ENCODE assay signal across 11 cellular contexts in the genomic region with DNA sequence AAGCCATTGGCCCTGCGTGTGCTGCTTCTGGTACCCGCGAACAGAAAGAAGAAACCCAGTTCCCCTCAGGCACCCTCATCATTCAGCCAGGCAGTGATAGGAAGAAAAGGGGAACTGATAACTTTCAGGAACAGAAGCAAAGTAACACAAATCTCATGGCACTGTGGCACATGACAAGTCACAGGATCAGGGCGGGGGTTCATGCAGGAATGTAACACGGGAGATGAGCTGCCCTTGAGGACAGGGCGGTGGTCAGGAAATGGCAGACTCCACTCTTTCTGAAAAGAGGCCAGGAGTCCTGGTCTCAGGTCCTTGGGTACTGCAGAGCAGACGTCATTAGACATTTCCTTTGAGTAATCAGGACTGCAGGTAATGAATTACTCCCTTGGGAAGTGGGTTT.
DNase-seq lines count a peak whose midpoint lies in the region; ATAC-seq lines count a peak whose summit lies in the region.
"Had no signal": no experiment of that assay in that cellular context is flagged by ENCODE, and none has a peak within 500 bp of the region (broad histone marks: within the 10 kb centered on the region; RNA-seq: fewer than 3 reads in every experiment).

No MANE protein-coding gene starts in this region.

- H3K27me3 Mint-ChIP-seq in stimulated activated memory B cell treated with anti-CD40 and anti-IgM and Interleukin-4, amounts not matched to agents 10 μg/mL and 1 μg/mL and 100 μg/mL, for 72 hours, result peaks cover 8% of the 10 kb centered on the region

- peak overlapping the region; percentile 69 for H3K27ac Mint-ChIP-seq in stimulated activated memory B cell treated with anti-CD40 and anti-IgM and Interleukin-4, amounts not matched to agents 10 μg/mL and 1 μg/mL and 100 μg/mL, for 72 hours

- peak overlapping the region; percentile 1 for H3K4me3 Mint-ChIP-seq in stimulated activated memory B cell treated with anti-CD40 and anti-IgM and Interleukin-4, amounts not matched to agents 10 μg/mL and 1 μg/mL and 100 μg/mL, for 72 hours

- H3K4me1 Mint-ChIP-seq in stimulated activated memory B cell treated with anti-CD40 and anti-IgM and Interleukin-4, amounts not matched to agents 10 μg/mL and 1 μg/mL and 100 μg/mL, for 72 hours, result peaks cover 30% of the 10 kb centered on the region

- ATAC-seq in HG02973 (IDR thresholded peaks at IDR 0.05; ENCODE audit: unreplicated experiment), result peak; percentile 67
- peak; percentile 84 for ATAC-seq in stimulated activated memory B cell treated with anti-CD40 and anti-IgM and Interleukin-4, amounts not matched to agents 10 μg/mL and 1 μg/mL and 100 μg/mL, for 72 hours
- ATAC-seq: stimulated activated naive CD8-positive, alpha-beta T cell treated with anti-CD3 and anti-CD28 coated beads, Interleukin-15, Interleukin-2, amounts not matched to agents 100 U/mL and 50 U/mL, for 24 hours had no signal

- H3K9me3 Mint-ChIP-seq in stimulated activated memory B cell treated with anti-CD40 and anti-IgM and Interleukin-4, amounts not matched to agents 10 μg/mL and 1 μg/mL and 100 μg/mL, for 72 hours, result no peaks in the 10 kb centered on the region

- peak; percentile 21 for DNase-seq in SKM-1 treated with dmso at 0.1 percent for 144 hours (lab: John Stamatoyannopoulos, UW; ENCODE audit: unreplicated experiment)
- DNase-seq in SKM-1 (lab: John Stamatoyannopoulos, UW; ENCODE audit: unreplicated experiment), result no peak
- peak; percentile 49 for DNase-seq in NOMO-1 treated with dmso at 0.1 percent for 144 hours (lab: John Stamatoyannopoulos, UW; ENCODE audit: unreplicated experiment)
- no peak for DNase-seq in NCI-H345 (lab: John Stamatoyannopoulos, UW)
- DNase-seq in DMS79 treated with DMSO at 0.1 percent for 48 hours (lab: John Stamatoyannopoulos, UW), result no peak
- no peak for DNase-seq in GF-D8 (lab: John Stamatoyannopoulos, UW)
- DNase-seq: 8988T; NCI-H2107; stimulated activated naive CD8-positive, alpha-beta T cell treated with anti-CD3 and anti-CD28 coated beads, Interleukin-15, Interleukin-2, amounts not matched to agents 100 U/mL and 50 U/mL, for 24 hours had no signal

- no peaks in the 10 kb centered on the region for H3K36me3 Mint-ChIP-seq in stimulated activated memory B cell treated with anti-CD40 and anti-IgM and Interleukin-4, amounts not matched to agents 10 μg/mL and 1 μg/mL and 100 μg/mL, for 72 hours

Comparison
In these comparisons a context has a peak if more than half of its experiments do, and no peak if none do; other contexts are left out.
1. DNase-seq: peak in SKM-1 treated with dmso at 0.1 percent for 144 hours (single experiment) and NOMO-1 treated with dmso at 0.1 percent for 144 hours (single experiment); none in SKM-1 (single experiment), NCI-H345 (single experiment), DMS79 treated with DMSO at 0.1 percent for 48 hours (single experiment) and GF-D8 (single experiment).